ENCODE assay signal across 1 cellular context in genomic region chrX:27767387-27767786, GRCh38.
TF ChIP-seq lines count a peak whose summit lies in the region.

No MANE protein-coding gene starts in this region.

TF ChIP-seq in SK-N-SH treated with all-trans-retinoic acid at 6 μM for 48 hours, 23 proteins besides CTCF, POLR2A, EP300 and RAD21 (continued from another document):
- TF ChIP-seq BACH2 (CRISPR knock-in tag; IDR thresholded peaks at IDR 0.05; ENCODE audit: borderline replicate concordance), result no peak
- no peak for TF ChIP-seq ZNF8 (CRISPR knock-in tag; IDR thresholded peaks at IDR 0.05)
